In the genomic region with DNA sequence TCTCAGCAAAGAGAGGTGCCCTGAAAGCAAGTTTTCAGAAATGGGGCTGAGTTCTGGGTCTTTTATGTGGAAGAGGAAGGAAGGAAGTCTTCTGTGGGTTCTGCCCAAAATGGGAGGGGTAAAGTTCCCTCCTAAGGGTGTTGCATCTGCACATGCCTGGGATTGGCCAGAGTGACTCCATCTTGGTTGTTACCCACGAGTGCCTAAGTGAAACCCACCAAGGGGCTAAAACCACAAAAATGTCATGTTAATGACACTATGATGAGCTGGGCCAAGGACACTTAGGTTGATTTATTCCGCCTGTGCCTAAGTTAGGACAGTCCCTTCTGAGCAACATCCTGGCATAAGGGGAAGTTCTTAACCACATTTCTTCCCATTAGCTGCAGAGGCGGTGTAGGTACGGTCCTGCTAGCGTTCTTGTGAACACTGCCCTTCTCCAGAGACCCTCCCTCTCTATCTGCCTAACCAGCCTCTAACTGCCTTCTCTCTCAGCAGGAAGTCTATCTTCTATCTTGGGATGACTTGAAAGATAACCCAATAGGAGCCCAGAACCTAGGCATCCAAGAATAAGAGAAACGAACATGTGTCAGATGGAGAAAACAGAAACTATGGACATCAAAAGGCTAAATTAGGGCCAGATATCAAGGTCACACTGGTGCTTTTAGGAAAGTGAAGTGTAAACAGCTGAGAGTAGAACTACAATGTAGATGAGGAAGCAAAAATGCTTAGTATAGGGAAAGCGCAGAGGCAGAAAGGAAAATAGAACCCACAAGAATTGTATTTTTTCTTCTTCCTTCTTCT, we compare ENCODE assay signal across 8 cellular contexts.
A peak's percentile ranks its signal among the peaks of the same experiment; 100 is the strongest.
DNase-seq lines count a peak whose midpoint lies in the region; ATAC-seq and TF ChIP-seq lines count a peak whose summit lies in the region.

No MANE protein-coding gene starts in this region.

- CTCF ChIA-PET in HEK293T (lab: Yijun Ruan, JAX) = no interaction called here

- POLR2A ChIA-PET in HEK293T (lab: Yijun Ruan, JAX) = no interaction called here

- peak; percentile 69 for ATAC-seq in GM18907 (IDR thresholded peaks at IDR 0.05; ENCODE audit: unreplicated experiment)
- ATAC-seq in HG03571 (IDR thresholded peaks at IDR 0.05; ENCODE audit: unreplicated experiment) = peak; percentile 72
- ATAC-seq in left lobe of liver = no peak
- no peak for ATAC-seq in HG03342 (IDR thresholded peaks at IDR 0.05; ENCODE audit: unreplicated experiment)

- DNase-seq in activated T-cell treated with anti-CD3 and anti-CD28 coated beads, Interleukin-2, amount 50 U/mL, for 1 hour = peak; percentile 21
- DNase-seq in stimulated activated CD4-positive, alpha-beta T cell treated with anti-CD3 and anti-CD28 coated beads, Interleukin-12 subunit alpha, Interleukin-12 subunit beta, amount 100 ng/mL, for 48 hours (ENCODE audit: low read depth in 2 of 3, low spot score in 1 of 3) = peak in 2 of 3 donors; percentile 11 to 18
- DNase-seq in left lobe of liver (ENCODE audit: low spot score) (no peak), kidney glomerular epithelial cell (lab: John Stamatoyannopoulos, UW) (no peak), HEK293T (ENCODE audit: extremely low spot score) (no peak)

TF ChIP-seq in HEK293T, 16 proteins besides CTCF, POLR2A, EP300 and RAD21:
- TF ChIP-seq ARNT (IDR thresholded peaks at IDR 0.05) (no peak), L3MBTL2 (conservative IDR thresholded peaks at IDR 0.05) (no peak), ZNF384 (IDR thresholded peaks at IDR 0.05) (no peak), FOXK2 (IDR thresholded peaks at IDR 0.05) (no peak), HDGF (IDR thresholded peaks at IDR 0.05; ENCODE audit: borderline replicate concordance) (no peak)
- TF ChIP-seq, protein P1, sequence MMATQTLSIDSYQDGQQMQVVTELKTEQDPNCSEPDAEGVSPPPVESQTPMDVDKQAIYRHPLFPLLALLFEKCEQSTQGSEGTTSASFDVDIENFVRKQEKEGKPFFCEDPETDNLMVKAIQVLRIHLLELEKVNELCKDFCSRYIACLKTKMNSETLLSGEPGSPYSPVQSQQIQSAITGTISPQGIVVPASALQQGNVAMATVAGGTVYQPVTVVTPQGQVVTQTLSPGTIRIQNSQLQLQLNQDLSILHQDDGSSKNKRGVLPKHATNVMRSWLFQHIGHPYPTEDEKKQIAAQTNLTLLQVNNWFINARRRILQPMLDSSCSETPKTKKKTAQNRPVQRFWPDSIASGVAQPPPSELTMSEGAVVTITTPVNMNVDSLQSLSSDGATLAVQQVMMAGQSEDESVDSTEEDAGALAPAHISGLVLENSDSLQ (IDR thresholded peaks at IDR 0.05) = no peak

Comparison
In these comparisons a context has a peak if more than half of its experiments do, and no peak if none do; other contexts are left out.
1. ATAC-seq: peak in GM18907 (single experiment) and HG03571 (single experiment); none in left lobe of liver (single experiment) and HG03342 (single experiment).
2. DNase-seq: peak in activated T-cell treated with anti-CD3 and anti-CD28 coated beads, Interleukin-2, amount 50 U/mL, for 1 hour (single experiment) and stimulated activated CD4-positive, alpha-beta T cell treated with anti-CD3 and anti-CD28 coated beads, Interleukin-12 subunit alpha, Interleukin-12 subunit beta, amount 100 ng/mL, for 48 hours (2 of 3); none in left lobe of liver (single experiment), kidney glomerular epithelial cell (single experiment) and HEK293T (single experiment).